In genomic region chr5:127409923-127410675, GRCh38 we compare ENCODE assay signal across 1 cellular context.
TF ChIP-seq lines count a peak whose summit lies in the region.

No MANE protein-coding gene starts in this region.

TF ChIP-seq in A549, 52 proteins besides CTCF, POLR2A, EP300 and RAD21 (continued from another document):
- TF ChIP-seq MYC (IDR thresholded peaks at IDR 0.05; ENCODE audit: borderline replicate concordance, low read length) (no peak), NFE2L2 (conservative IDR thresholded peaks at IDR 0.05; ENCODE audit: low read length) (no peak), CEBPB (IDR thresholded peaks at IDR 0.05) (no peak), TFCP2L1 (CRISPR knock-in tag; IDR thresholded peaks at IDR 0.05) (no peak), RNF2 (IDR thresholded peaks at IDR 0.05; ENCODE audit: borderline replicate concordance, low read depth) (no peak), MAX (IDR thresholded peaks at IDR 0.05) (no peak)
- TF ChIP-seq, protein P1, sequence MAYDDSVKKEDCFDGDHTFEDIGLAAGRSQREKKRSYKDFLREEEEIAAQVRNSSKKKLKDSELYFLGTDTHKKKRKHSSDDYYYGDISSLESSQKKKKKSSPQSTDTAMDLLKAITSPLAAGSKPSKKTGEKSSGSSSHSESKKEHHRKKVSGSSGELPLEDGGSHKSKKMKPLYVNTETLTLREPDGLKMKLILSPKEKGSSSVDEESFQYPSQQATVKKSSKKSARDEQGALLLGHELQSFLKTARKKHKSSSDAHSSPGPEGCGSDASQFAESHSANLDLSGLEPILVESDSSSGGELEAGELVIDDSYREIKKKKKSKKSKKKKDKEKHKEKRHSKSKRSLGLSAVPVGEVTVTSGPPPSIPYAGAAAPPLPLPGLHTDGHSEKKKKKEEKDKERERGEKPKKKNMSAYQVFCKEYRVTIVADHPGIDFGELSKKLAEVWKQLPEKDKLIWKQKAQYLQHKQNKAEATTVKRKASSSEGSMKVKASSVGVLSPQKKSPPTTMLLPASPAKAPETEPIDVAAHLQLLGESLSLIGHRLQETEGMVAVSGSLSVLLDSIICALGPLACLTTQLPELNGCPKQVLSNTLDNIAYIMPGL (CRISPR knock-in tag; IDR thresholded peaks at IDR 0.05; ENCODE audit: borderline replicate concordance) = no peak
